ENCODE assay signal across 1 cellular context in genomic region chr2:112726487-112727190, GRCh38.
A peak's percentile ranks its signal among the peaks of the same experiment; 100 is the strongest.
TF ChIP-seq lines count a peak whose summit lies in the region.

No MANE protein-coding gene starts in this region.

TF ChIP-seq in HepG2, 621 proteins besides CTCF, POLR2A, EP300 and RAD21 (continued from another document and continues in another):
- TF ChIP-seq, protein P1, sequence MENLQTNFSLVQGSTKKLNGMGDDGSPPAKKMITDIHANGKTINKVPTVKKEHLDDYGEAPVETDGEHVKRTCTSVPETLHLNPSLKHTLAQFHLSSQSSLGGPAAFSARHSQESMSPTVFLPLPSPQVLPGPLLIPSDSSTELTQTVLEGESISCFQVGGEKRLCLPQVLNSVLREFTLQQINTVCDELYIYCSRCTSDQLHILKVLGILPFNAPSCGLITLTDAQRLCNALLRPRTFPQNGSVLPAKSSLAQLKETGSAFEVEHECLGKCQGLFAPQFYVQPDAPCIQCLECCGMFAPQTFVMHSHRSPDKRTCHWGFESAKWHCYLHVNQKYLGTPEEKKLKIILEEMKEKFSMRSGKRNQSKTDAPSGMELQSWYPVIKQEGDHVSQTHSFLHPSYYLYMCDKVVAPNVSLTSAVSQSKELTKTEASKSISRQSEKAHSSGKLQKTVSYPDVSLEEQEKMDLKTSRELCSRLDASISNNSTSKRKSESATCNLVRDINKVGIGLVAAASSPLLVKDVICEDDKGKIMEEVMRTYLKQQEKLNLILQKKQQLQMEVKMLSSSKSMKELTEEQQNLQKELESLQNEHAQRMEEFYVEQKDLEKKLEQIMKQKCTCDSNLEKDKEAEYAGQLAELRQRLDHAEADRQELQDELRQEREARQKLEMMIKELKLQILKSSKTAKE (CRISPR knock-in tag; IDR thresholded peaks at IDR 0.05; ENCODE audit: borderline replicate concordance): no peak
- no peak for TF ChIP-seq CENPX (CRISPR knock-in tag; IDR thresholded peaks at IDR 0.05)
- TF ChIP-seq KAT7 (CRISPR knock-in tag; IDR thresholded peaks at IDR 0.05; ENCODE audit: borderline replicate concordance): peak; percentile 44; the same call in 1 of the 2 replicates
- no peak for TF ChIP-seq DMAP1 (CRISPR knock-in tag; IDR thresholded peaks at IDR 0.05)
- no peak for TF ChIP-seq U2AF2 (IDR thresholded peaks at IDR 0.05; ENCODE audit: low read depth, low read length)
- TF ChIP-seq, protein P2, sequence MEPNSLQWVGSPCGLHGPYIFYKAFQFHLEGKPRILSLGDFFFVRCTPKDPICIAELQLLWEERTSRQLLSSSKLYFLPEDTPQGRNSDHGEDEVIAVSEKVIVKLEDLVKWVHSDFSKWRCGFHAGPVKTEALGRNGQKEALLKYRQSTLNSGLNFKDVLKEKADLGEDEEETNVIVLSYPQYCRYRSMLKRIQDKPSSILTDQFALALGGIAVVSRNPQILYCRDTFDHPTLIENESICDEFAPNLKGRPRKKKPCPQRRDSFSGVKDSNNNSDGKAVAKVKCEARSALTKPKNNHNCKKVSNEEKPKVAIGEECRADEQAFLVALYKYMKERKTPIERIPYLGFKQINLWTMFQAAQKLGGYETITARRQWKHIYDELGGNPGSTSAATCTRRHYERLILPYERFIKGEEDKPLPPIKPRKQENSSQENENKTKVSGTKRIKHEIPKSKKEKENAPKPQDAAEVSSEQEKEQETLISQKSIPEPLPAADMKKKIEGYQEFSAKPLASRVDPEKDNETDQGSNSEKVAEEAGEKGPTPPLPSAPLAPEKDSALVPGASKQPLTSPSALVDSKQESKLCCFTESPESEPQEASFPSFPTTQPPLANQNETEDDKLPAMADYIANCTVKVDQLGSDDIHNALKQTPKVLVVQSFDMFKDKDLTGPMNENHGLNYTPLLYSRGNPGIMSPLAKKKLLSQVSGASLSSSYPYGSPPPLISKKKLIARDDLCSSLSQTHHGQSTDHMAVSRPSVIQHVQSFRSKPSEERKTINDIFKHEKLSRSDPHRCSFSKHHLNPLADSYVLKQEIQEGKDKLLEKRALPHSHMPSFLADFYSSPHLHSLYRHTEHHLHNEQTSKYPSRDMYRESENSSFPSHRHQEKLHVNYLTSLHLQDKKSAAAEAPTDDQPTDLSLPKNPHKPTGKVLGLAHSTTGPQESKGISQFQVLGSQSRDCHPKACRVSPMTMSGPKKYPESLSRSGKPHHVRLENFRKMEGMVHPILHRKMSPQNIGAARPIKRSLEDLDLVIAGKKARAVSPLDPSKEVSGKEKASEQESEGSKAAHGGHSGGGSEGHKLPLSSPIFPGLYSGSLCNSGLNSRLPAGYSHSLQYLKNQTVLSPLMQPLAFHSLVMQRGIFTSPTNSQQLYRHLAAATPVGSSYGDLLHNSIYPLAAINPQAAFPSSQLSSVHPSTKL (CRISPR knock-in tag; IDR thresholded peaks at IDR 0.05): peak; percentile 83
- TF ChIP-seq TEAD2 (CRISPR knock-in tag; IDR thresholded peaks at IDR 0.05): no peak
- TF ChIP-seq SOX13 (IDR thresholded peaks at IDR 0.05): no peak
- TF ChIP-seq SOX13 (CRISPR knock-in tag; conservative IDR thresholded peaks at IDR 0.05 in 1 of 2, IDR thresholded peaks at IDR 0.05 in 1 of 2): peak in 1 of 2 experiments; percentile 71; a peak in 2 of 4 replicates
- TF ChIP-seq, protein P3, sequence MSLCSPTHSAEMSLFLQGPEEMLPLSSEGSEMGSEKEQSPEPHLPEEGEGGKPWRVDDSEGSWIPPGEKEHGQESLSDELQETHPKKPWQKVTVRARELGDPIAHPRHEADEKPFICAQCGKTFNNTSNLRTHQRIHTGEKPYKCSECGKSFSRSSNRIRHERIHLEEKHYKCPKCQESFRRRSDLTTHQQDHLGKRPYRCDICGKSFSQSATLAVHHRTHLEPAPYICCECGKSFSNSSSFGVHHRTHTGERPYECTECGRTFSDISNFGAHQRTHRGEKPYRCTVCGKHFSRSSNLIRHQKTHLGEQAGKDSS (CRISPR knock-in tag; IDR thresholded peaks at IDR 0.05; ENCODE audit: borderline replicate concordance, low read depth): peak; percentile 83; the same call in 1 of the 2 replicates
- TF ChIP-seq ZNF180 (CRISPR knock-in tag; IDR thresholded peaks at IDR 0.05; ENCODE audit: borderline replicate concordance, low read depth): no peak
- TF ChIP-seq XRCC5 (optimal IDR thresholded peaks at IDR 0.05; ENCODE audit: low read length): peak; percentile 96
- TF ChIP-seq ADNP (CRISPR knock-in tag; IDR thresholded peaks at IDR 0.05): no peak
- TF ChIP-seq ZNF18 (CRISPR knock-in tag; IDR thresholded peaks at IDR 0.05; ENCODE audit: insufficient replicate concordance): no peak
- peak; percentile 40; the same call in 1 of the 2 replicates for TF ChIP-seq HCFC1 (IDR thresholded peaks at IDR 0.05; ENCODE audit: low read depth, low read length)
- TF ChIP-seq SIN3A (IDR thresholded peaks at IDR 0.05; ENCODE audit: borderline replicate concordance, low read depth, low read length): no peak
- 0 out of 2 replicates have a peak, but pooled peaks have one; percentile 68 for TF ChIP-seq ZNF790 (CRISPR knock-in tag; IDR thresholded peaks at IDR 0.05; ENCODE audit: borderline replicate concordance)
- no peak; the same call in 1 of the 2 replicates for TF ChIP-seq IRF9 (CRISPR knock-in tag; IDR thresholded peaks at IDR 0.05; ENCODE audit: borderline replicate concordance)
- TF ChIP-seq, protein P4, sequence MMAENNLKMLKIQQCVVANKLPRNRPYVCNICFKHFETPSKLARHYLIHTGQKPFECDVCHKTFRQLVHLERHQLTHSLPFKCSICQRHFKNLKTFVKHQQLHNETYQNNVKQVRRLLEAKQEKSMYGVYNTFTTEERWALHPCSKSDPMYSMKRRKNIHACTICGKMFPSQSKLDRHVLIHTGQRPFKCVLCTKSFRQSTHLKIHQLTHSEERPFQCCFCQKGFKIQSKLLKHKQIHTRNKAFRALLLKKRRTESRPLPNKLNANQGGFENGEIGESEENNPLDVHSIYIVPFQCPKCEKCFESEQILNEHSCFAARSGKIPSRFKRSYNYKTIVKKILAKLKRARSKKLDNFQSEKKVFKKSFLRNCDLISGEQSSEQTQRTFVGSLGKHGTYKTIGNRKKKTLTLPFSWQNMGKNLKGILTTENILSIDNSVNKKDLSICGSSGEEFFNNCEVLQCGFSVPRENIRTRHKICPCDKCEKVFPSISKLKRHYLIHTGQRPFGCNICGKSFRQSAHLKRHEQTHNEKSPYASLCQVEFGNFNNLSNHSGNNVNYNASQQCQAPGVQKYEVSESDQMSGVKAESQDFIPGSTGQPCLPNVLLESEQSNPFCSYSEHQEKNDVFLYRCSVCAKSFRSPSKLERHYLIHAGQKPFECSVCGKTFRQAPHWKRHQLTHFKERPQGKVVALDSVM (CRISPR knock-in tag; IDR thresholded peaks at IDR 0.05): no peak; the same call in 1 of the 2 replicates
- peak; percentile 95; the same call in 1 of the 2 replicates for TF ChIP-seq ZNF383 (CRISPR knock-in tag; IDR thresholded peaks at IDR 0.05; ENCODE audit: borderline replicate concordance)
- no peak for TF ChIP-seq AGO2 (optimal IDR thresholded peaks at IDR 0.05; ENCODE audit: low read depth, low read length)
- no peak for TF ChIP-seq ZBTB21 (CRISPR knock-in tag; IDR thresholded peaks at IDR 0.05)
- TF ChIP-seq NRL (CRISPR knock-in tag; IDR thresholded peaks at IDR 0.05; ENCODE audit: borderline replicate concordance): peak; percentile 85
- peak; percentile 30; the same call in 1 of the 2 replicates for TF ChIP-seq GFI1 (CRISPR knock-in tag; IDR thresholded peaks at IDR 0.05; ENCODE audit: borderline replicate concordance)
- TF ChIP-seq ZNF451 (CRISPR knock-in tag; IDR thresholded peaks at IDR 0.05): no peak
- 0 out of 2 replicates have a peak, but pooled peaks have one; percentile 72 for TF ChIP-seq ZNF564 (CRISPR knock-in tag; IDR thresholded peaks at IDR 0.05)
- peak; percentile 92; the same call in 1 of the 2 replicates for TF ChIP-seq IRF2 (CRISPR knock-in tag; IDR thresholded peaks at IDR 0.05)
- no peak for TF ChIP-seq ZNF326 (CRISPR knock-in tag; IDR thresholded peaks at IDR 0.05; ENCODE audit: borderline replicate concordance)
- peak; percentile 57; the same call in 1 of the 2 replicates for TF ChIP-seq ZNF563 (CRISPR knock-in tag; IDR thresholded peaks at IDR 0.05)
- no peak for TF ChIP-seq NPAS2 (CRISPR knock-in tag; IDR thresholded peaks at IDR 0.05; ENCODE audit: borderline replicate concordance)
- 0 out of 2 replicates have a peak, but pooled peaks have one; percentile 62 for TF ChIP-seq ZNF446 (CRISPR knock-in tag; IDR thresholded peaks at IDR 0.05)
- TF ChIP-seq ZNF33B (CRISPR knock-in tag; IDR thresholded peaks at IDR 0.05): 0 out of 2 replicates have a peak, but pooled peaks have one; percentile 86
- TF ChIP-seq RCOR2 (CRISPR knock-in tag; IDR thresholded peaks at IDR 0.05): peak; percentile 27; the same call in 1 of the 2 replicates
- TF ChIP-seq ZNF772 (CRISPR knock-in tag; IDR thresholded peaks at IDR 0.05): 0 out of 2 replicates have a peak, but pooled peaks have one; percentile 66
- TF ChIP-seq ZNF468 (CRISPR knock-in tag; IDR thresholded peaks at IDR 0.05): no peak
- TF ChIP-seq, protein P5, sequence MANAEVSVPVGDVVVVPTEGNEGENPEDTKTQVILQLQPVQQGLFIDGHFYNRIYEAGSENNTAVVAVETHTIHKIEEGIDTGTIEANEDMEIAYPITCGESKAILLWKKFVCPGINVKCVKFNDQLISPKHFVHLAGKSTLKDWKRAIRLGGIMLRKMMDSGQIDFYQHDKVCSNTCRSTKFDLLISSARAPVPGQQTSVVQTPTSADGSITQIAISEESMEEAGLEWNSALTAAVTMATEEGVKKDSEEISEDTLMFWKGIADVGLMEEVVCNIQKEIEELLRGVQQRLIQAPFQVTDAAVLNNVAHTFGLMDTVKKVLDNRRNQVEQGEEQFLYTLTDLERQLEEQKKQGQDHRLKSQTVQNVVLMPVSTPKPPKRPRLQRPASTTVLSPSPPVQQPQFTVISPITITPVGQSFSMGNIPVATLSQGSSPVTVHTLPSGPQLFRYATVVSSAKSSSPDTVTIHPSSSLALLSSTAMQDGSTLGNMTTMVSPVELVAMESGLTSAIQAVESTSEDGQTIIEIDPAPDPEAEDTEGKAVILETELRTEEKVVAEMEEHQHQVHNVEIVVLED (CRISPR knock-in tag; IDR thresholded peaks at IDR 0.05; ENCODE audit: borderline replicate concordance): peak; percentile 32; the same call in 1 of the 2 replicates
- TF ChIP-seq ZNF878 (CRISPR knock-in tag; IDR thresholded peaks at IDR 0.05): no peak
- peak; percentile 35; the same call in 1 of the 2 replicates for TF ChIP-seq MLX (CRISPR knock-in tag; IDR thresholded peaks at IDR 0.05)
- TF ChIP-seq PTBP1 (IDR thresholded peaks at IDR 0.05; ENCODE audit: low read depth, low read length, poor library complexity, severe bottlenecking): peak; percentile 51
- peak; percentile 79; the same call in 1 of the 2 replicates for TF ChIP-seq HOXA5 (CRISPR knock-in tag; IDR thresholded peaks at IDR 0.05)
- TF ChIP-seq, protein P6, sequence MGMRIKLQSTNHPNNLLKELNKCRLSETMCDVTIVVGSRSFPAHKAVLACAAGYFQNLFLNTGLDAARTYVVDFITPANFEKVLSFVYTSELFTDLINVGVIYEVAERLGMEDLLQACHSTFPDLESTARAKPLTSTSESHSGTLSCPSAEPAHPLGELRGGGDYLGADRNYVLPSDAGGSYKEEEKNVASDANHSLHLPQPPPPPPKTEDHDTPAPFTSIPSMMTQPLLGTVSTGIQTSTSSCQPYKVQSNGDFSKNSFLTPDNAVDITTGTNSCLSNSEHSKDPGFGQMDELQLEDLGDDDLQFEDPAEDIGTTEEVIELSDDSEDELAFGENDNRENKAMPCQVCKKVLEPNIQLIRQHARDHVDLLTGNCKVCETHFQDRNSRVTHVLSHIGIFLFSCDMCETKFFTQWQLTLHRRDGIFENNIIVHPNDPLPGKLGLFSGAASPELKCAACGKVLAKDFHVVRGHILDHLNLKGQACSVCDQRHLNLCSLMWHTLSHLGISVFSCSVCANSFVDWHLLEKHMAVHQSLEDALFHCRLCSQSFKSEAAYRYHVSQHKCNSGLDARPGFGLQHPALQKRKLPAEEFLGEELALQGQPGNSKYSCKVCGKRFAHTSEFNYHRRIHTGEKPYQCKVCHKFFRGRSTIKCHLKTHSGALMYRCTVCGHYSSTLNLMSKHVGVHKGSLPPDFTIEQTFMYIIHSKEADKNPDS (CRISPR knock-in tag; IDR thresholded peaks at IDR 0.05): no peak
- TF ChIP-seq ZBTB10 (CRISPR knock-in tag; IDR thresholded peaks at IDR 0.05; ENCODE audit: borderline replicate concordance): no peak
- TF ChIP-seq KLF16 (CRISPR knock-in tag; IDR thresholded peaks at IDR 0.05): peak in 1 of 2 experiments; percentile 73; a peak in 1 of 4 replicates
